In genomic region chr10:17562572-17562971, GRCh38 we compare ENCODE assay signal across 12 cellular contexts. TPM values are rescaled to one million over a fixed set of nuclear protein-coding genes. Genes with fewer than 3 reads are reported as not detected.
DNase-seq lines count a peak whose midpoint lies in the region; ATAC-seq and TF ChIP-seq lines count a peak whose summit lies in the region.
"Had no signal": no experiment of that assay in that cellular context is flagged by ENCODE, and none has a peak within 500 bp of the region (broad histone marks: within the 10 kb centered on the region; RNA-seq: fewer than 3 reads in every experiment).

No MANE protein-coding gene starts in this region.

- H3K9me3 Mint-ChIP-seq in dendritic cell treated with granulocyte-macrophage colony-stimulating factor and Interleukin-4, amounts not matched to agents 40 ng/mL and 50 ng/mL, for 4 days: no peaks in the 10 kb centered on the region

- H3K27me3 ChIP-seq in psoas muscle (ENCODE audit: insufficient read depth in 3 of 3, low read length in 2 of 3): no peaks in the 10 kb centered on the region

- peak overlapping the region; percentile 74 for H3K27ac ChIP-seq in psoas muscle

- H3K4me1 Mint-ChIP-seq in dendritic cell treated with granulocyte-macrophage colony-stimulating factor and Interleukin-4, amounts not matched to agents 40 ng/mL and 50 ng/mL, for 4 days (ENCODE audit: low read depth): peaks cover 39% of the 10 kb centered on the region

- H3K4me3 ChIP-seq in psoas muscle: no peak overlapping the region

- intact Hi-C loops in dendritic cell treated with granulocyte-macrophage colony-stimulating factor and Interleukin-4, amounts not matched to agents 40 ng/mL and 50 ng/mL, for 4 days (cut with micrococcal nuclease): no loop called here
- intact Hi-C loops in psoas muscle (cut with DNase I): loop anchor here in 1 of 2 donors (5.0 kb wide), 1 partner anchor 1125 kb away; the partner anchor contains the start of gene PTER

- no peak for TF ChIP-seq CTCF in psoas muscle (IDR thresholded peaks at IDR 0.05)

- H3K36me3 Mint-ChIP-seq in dendritic cell treated with granulocyte-macrophage colony-stimulating factor and Interleukin-4, amounts not matched to agents 40 ng/mL and 50 ng/mL, for 4 days (ENCODE audit: low read depth): no peaks in the 10 kb centered on the region

- H3K27ac Mint-ChIP-seq in dendritic cell treated with granulocyte-macrophage colony-stimulating factor and Interleukin-4, amounts not matched to agents 40 ng/mL and 50 ng/mL, for 4 days: peak overlapping the region; percentile 51

- peaks cover 17% of the 10 kb centered on the region for H3K4me1 ChIP-seq in psoas muscle

- H3K9me3 ChIP-seq in psoas muscle: no peaks in the 10 kb centered on the region

- peak; percentile 87 for DNase-seq in H4 (ENCODE audit: low spot score)
- peak; percentile 90 for DNase-seq in NCI-H446 treated with DMSO at 0.1 percent for 48 hours (lab: John Stamatoyannopoulos, UW)
- no peak for DNase-seq in psoas muscle
- DNase-seq in SHP77 treated with DMSO at 0.1 percent for 48 hours (lab: John Stamatoyannopoulos, UW): no peak
- DNase-seq in activated CD4-positive, CD25-positive, alpha-beta regulatory T cell (lab: John Stamatoyannopoulos, UW): no peak
- DNase-seq: DMS153, NCI-H1436 treated with DMSO at 0.1 percent for 48 hours, T1000 had no signal

- no peak overlapping the region for H3K4me3 Mint-ChIP-seq in dendritic cell treated with granulocyte-macrophage colony-stimulating factor and Interleukin-4, amounts not matched to agents 40 ng/mL and 50 ng/mL, for 4 days

- H3K27me3 Mint-ChIP-seq in dendritic cell treated with granulocyte-macrophage colony-stimulating factor and Interleukin-4, amounts not matched to agents 40 ng/mL and 50 ng/mL, for 4 days: no peaks in the 10 kb centered on the region

- H3K36me3 ChIP-seq in psoas muscle (ENCODE audit: insufficient read depth in 1 of 2, low read depth in 1 of 2): no peaks in the 10 kb centered on the region

- WGBS in psoas muscle, 3 donors: 17 to 23% (median 18%) methylated on average over 6 of the region's 6 CpGs

- ATAC-seq in psoas muscle (peak; percentile 93 to 98 (median 96)), esophagus mucosa (no peak), HG03175 (IDR thresholded peaks at IDR 0.05; ENCODE audit: unreplicated experiment) (no peak)
- ATAC-seq: left lobe of liver had no signal

RNA-seq across cellular contexts. Expression of gene HACD1, which starts 54.6 kb away (rescaled TPM):
- total RNA-seq in H4 (2014; rRNA removed; shearing (Covaris generic)): 21.7 and 35.5 TPM in 2 replicates
- total RNA-seq in psoas muscle (10 to 100 TPM; 35.7 to 61.8 (median 38.9) TPM), esophagus mucosa (19.0 TPM)
- 10 to 100 TPM; 23.4 to 32.5 (median 24.3) TPM for polyA plus RNA-seq in psoas muscle

Comparison
In these comparisons a context has a peak if more than half of its experiments do, and no peak if none do; other contexts are left out.
1. DNase-seq: peak in H4 (single experiment) and NCI-H446 treated with DMSO at 0.1 percent for 48 hours (single experiment); none in psoas muscle (0 of 2), SHP77 treated with DMSO at 0.1 percent for 48 hours (single experiment) and activated CD4-positive, CD25-positive, alpha-beta regulatory T cell (0 of 4).
2. ATAC-seq: peak in psoas muscle (4 of 4); none in esophagus mucosa (single experiment) and HG03175 (single experiment).